ENCODE assay signal across 8 cellular contexts in genomic region chr9:70405808-70406445, GRCh38. TPM values are rescaled to one million over a fixed set of nuclear protein-coding genes. Genes with fewer than 3 reads are reported as not detected.
DNase-seq lines count a peak whose midpoint lies in the region; ATAC-seq and TF ChIP-seq lines count a peak whose summit lies in the region.

No MANE protein-coding gene starts in this region.

- CTCF ChIA-PET in WTC11 (lab: Charles Lee), result interaction anchor here (0.5 to 1.3 kb wide), 4 partner anchors 36 to 293 kb away, joined by 3 to 4 read pairs (median 4); no protein-coding TSS in a partner anchor

- H2AFZ ChIP-seq in mesenchymal stem cell (ENCODE audit: low read depth, low read length), result no peak overlapping the region

- no peak overlapping the region for H2BK15ac ChIP-seq in mesenchymal stem cell (ENCODE audit: low read depth, poor library complexity, severe bottlenecking)

- no peak overlapping the region for H3K18ac ChIP-seq in mesenchymal stem cell (ENCODE audit: low read depth in 1 of 2, low read length in 2 of 2)

- H3K4me3 Mint-ChIP-seq in CD4-positive, CD25-positive, alpha-beta regulatory T cell, result peak overlapping the region; percentile 23 to 94 (median 74)
- no peak overlapping the region for H3K4me3 Mint-ChIP-seq in WTC11

- no peak for DNase-seq in CD4-positive, CD25-positive, alpha-beta regulatory T cell
- DNase-seq in WTC11 (ENCODE audit: low spot score) (no peak), mesenchymal stem cell (peak; percentile 19), SK-N-DZ (ENCODE audit: low spot score) (no peak), Ammon's horn (ENCODE audit: low spot score) (no peak)
- DNase-seq in activated CD8-positive, alpha-beta memory T cell treated with anti-CD3 and anti-CD28 coated beads for 24 hours, result no peak

- H3K27me3 Mint-ChIP-seq in CD4-positive, CD25-positive, alpha-beta regulatory T cell, result no peaks in the 10 kb centered on the region
- peaks cover 11% of the 10 kb centered on the region for H3K27me3 Mint-ChIP-seq in WTC11 (ENCODE audit: low read depth)

- peaks cover 2% of the 10 kb centered on the region for H3K36me3 ChIP-seq in CD4-positive, CD25-positive, alpha-beta regulatory T cell (ENCODE audit: control insufficient read depth, insufficient read depth, low read length)
- peaks cover 0 to 5% of the 10 kb centered on the region in 2 experiments for H3K36me3 ChIP-seq in mesenchymal stem cell (ENCODE audit: control insufficient read depth in 1 of 2, insufficient read depth in 2 of 2, low read depth in 1 of 2, low read length in 2 of 2)

- H3K4me3 ChIP-seq in CD4-positive, CD25-positive, alpha-beta regulatory T cell (ENCODE audit: low read depth, low read length), result peak overlapping the region; percentile 38
- H3K4me3 ChIP-seq in mesenchymal stem cell (ENCODE audit: insufficient read depth in 1 of 2, low read depth in 1 of 2, low read length in 2 of 2), result peak overlapping the region in 1 of 2 experiments; percentile 37

- no peak for TF ChIP-seq CTCF in WTC11 (IDR thresholded peaks at IDR 0.05)

- H3K4me1 ChIP-seq in CD4-positive, CD25-positive, alpha-beta regulatory T cell (ENCODE audit: control insufficient read depth, insufficient read depth, low read length, poor library complexity, severe bottlenecking), result peaks cover 50% of the 10 kb centered on the region
- peaks cover 3% of the 10 kb centered on the region for H3K4me1 ChIP-seq in mesenchymal stem cell (ENCODE audit: control insufficient read depth, insufficient read depth, low read depth, low read length)

- H3K79me1 ChIP-seq in mesenchymal stem cell (replicated peaks; ENCODE audit: low read length, poor library complexity, severe bottlenecking), result peaks cover 4% of the 10 kb centered on the region

- H3K9me3 Mint-ChIP-seq in CD4-positive, CD25-positive, alpha-beta regulatory T cell, result no peaks in the 10 kb centered on the region
- H3K9me3 Mint-ChIP-seq in WTC11, result no peaks in the 10 kb centered on the region

- H3K9ac ChIP-seq in mesenchymal stem cell (ENCODE audit: low read length), result peak overlapping the region; percentile 59

- no peak overlapping the region for H4K8ac ChIP-seq in mesenchymal stem cell (ENCODE audit: low read length)

- H3K14ac ChIP-seq in mesenchymal stem cell (ENCODE audit: low read length in 2 of 2), result no peak overlapping the region

- peaks cover 24 to 85% (median 70%) of the 10 kb centered on the region in 4 donors for H3K4me1 Mint-ChIP-seq in CD4-positive, CD25-positive, alpha-beta regulatory T cell
- H3K4me1 Mint-ChIP-seq in WTC11, result peaks cover 30% of the 10 kb centered on the region

- H3K9me3 ChIP-seq in CD4-positive, CD25-positive, alpha-beta regulatory T cell (ENCODE audit: control insufficient read depth in 2 of 2, low read length in 2 of 2), result no peaks in the 10 kb centered on the region
- H3K9me3 ChIP-seq in mesenchymal stem cell (ENCODE audit: control insufficient read depth, low read length), result no peaks in the 10 kb centered on the region

- 82% methylated on average over 3 of the region's 3 CpGs for WGBS in mesenchymal stem cell

- H2BK12ac ChIP-seq in mesenchymal stem cell (ENCODE audit: low read length in 2 of 2), result peak overlapping the region in 1 of 2 experiments; percentile 4

- no peaks in the 10 kb centered on the region for H3K27me3 ChIP-seq in CD4-positive, CD25-positive, alpha-beta regulatory T cell (ENCODE audit: control insufficient read depth, insufficient read depth, low read length)
- H3K27me3 ChIP-seq in mesenchymal stem cell (ENCODE audit: control insufficient read depth in 1 of 2, insufficient read depth in 1 of 2, low read length in 2 of 2), result no peaks in the 10 kb centered on the region

- H2AK5ac ChIP-seq in mesenchymal stem cell (ENCODE audit: low read length, severe bottlenecking), result no peak overlapping the region

- H2BK120ac ChIP-seq in mesenchymal stem cell (ENCODE audit: low read depth, low read length), result no peak overlapping the region

- POLR2A ChIA-PET in WTC11 (lab: Charles Lee), result interaction anchor here (0.6 kb wide), 1 partner anchor 176 kb away, joined by 4 read pairs; no protein-coding TSS in a partner anchor

- no peak overlapping the region for H2BK5ac ChIP-seq in mesenchymal stem cell (ENCODE audit: low read depth, low read length, poor library complexity, severe bottlenecking)

- H3K27ac ChIP-seq in CD4-positive, CD25-positive, alpha-beta regulatory T cell (ENCODE audit: insufficient read depth, low read length, poor library complexity, severe bottlenecking), result peak overlapping the region; percentile 58
- H3K27ac ChIP-seq in mesenchymal stem cell (ENCODE audit: low read length, poor library complexity, severe bottlenecking), result no peak overlapping the region

- no peak for ATAC-seq in CD4-positive, CD25-positive, alpha-beta regulatory T cell (ENCODE audit: low read depth in 2 of 2)
- ATAC-seq in GM21576 (IDR thresholded peaks at IDR 0.05; ENCODE audit: unreplicated experiment) (peak; percentile 21), WTC11 (peak; percentile 21), GM21529 (IDR thresholded peaks at IDR 0.05; ENCODE audit: unreplicated experiment) (no peak)

- no peak overlapping the region for H3K4ac ChIP-seq in mesenchymal stem cell (ENCODE audit: low read depth in 1 of 2, low read length in 2 of 2)

- H3K23ac ChIP-seq in mesenchymal stem cell (ENCODE audit: low read length in 2 of 2), result no peak overlapping the region

- H3K4me2 ChIP-seq in mesenchymal stem cell (ENCODE audit: low read length, poor library complexity, severe bottlenecking), result no peak overlapping the region

- H3K36me3 Mint-ChIP-seq in CD4-positive, CD25-positive, alpha-beta regulatory T cell, result no peaks in the 10 kb centered on the region
- H3K36me3 Mint-ChIP-seq in WTC11, result no peaks in the 10 kb centered on the region

- H4K91ac ChIP-seq in mesenchymal stem cell (ENCODE audit: low read length), result no peak overlapping the region

- peak overlapping the region; percentile 70 to 95 (median 71) for H3K27ac Mint-ChIP-seq in CD4-positive, CD25-positive, alpha-beta regulatory T cell
- no peak overlapping the region; the same call in 1 of the 2 replicates for H3K27ac Mint-ChIP-seq in WTC11

TF ChIP-seq in WTC11, 78 proteins besides CTCF, POLR2A, EP300 and RAD21 (continues in another document):
- TF ChIP-seq, protein P1, sequence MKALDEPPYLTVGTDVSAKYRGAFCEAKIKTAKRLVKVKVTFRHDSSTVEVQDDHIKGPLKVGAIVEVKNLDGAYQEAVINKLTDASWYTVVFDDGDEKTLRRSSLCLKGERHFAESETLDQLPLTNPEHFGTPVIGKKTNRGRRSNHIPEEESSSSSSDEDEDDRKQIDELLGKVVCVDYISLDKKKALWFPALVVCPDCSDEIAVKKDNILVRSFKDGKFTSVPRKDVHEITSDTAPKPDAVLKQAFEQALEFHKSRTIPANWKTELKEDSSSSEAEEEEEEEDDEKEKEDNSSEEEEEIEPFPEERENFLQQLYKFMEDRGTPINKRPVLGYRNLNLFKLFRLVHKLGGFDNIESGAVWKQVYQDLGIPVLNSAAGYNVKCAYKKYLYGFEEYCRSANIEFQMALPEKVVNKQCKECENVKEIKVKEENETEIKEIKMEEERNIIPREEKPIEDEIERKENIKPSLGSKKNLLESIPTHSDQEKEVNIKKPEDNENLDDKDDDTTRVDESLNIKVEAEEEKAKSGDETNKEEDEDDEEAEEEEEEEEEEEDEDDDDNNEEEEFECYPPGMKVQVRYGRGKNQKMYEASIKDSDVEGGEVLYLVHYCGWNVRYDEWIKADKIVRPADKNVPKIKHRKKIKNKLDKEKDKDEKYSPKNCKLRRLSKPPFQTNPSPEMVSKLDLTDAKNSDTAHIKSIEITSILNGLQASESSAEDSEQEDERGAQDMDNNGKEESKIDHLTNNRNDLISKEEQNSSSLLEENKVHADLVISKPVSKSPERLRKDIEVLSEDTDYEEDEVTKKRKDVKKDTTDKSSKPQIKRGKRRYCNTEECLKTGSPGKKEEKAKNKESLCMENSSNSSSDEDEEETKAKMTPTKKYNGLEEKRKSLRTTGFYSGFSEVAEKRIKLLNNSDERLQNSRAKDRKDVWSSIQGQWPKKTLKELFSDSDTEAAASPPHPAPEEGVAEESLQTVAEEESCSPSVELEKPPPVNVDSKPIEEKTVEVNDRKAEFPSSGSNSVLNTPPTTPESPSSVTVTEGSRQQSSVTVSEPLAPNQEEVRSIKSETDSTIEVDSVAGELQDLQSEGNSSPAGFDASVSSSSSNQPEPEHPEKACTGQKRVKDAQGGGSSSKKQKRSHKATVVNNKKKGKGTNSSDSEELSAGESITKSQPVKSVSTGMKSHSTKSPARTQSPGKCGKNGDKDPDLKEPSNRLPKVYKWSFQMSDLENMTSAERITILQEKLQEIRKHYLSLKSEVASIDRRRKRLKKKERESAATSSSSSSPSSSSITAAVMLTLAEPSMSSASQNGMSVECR (CRISPR knock-in tag; IDR thresholded peaks at IDR 0.05; ENCODE audit: borderline replicate concordance), result no peak
- TF ChIP-seq ZNF317 (CRISPR knock-in tag; IDR thresholded peaks at IDR 0.05; ENCODE audit: borderline replicate concordance, low read depth) (no peak), E2F4 (CRISPR knock-in tag; IDR thresholded peaks at IDR 0.05; ENCODE audit: borderline replicate concordance, low read depth) (no peak), GABPB1 (CRISPR knock-in tag; IDR thresholded peaks at IDR 0.05) (no peak)

RNA-seq across cellular contexts. Expression of gene KLF9, which starts 8.5 kb away (rescaled TPM):
- total RNA-seq in CD4-positive, CD25-positive, alpha-beta regulatory T cell, result 86.7 TPM
- 1 to 10 TPM; 1.4 to 3.7 (median 3.0) TPM for polyA plus RNA-seq in CD4-positive, CD25-positive, alpha-beta regulatory T cell
- total RNA-seq in WTC11 (2021), result 0.78 to 1.0 TPM (median 0.82 TPM) in 3 replicates
- 31.5 TPM for polyA plus RNA-seq in mesenchymal stem cell (2013, experiment 1 of 2)
- 32.5 TPM for polyA plus RNA-seq in mesenchymal stem cell (2013, experiment 2 of 2)
- polyA plus RNA-seq in SK-N-DZ (2014; cell fraction: cytosol; rRNA removed), result 4.2 and 4.3 TPM in 2 replicates
- polyA plus RNA-seq in SK-N-DZ (2014; cell fraction: nucleus; rRNA removed), result 1.3 and 3.6 TPM in 2 replicates

Comparison
In these comparisons a context has a peak if more than half of its experiments do, and no peak if none do; other contexts are left out.
1. ATAC-seq: peak in GM21576 (single experiment) and WTC11 (single experiment); none in CD4-positive, CD25-positive, alpha-beta regulatory T cell (0 of 2) and GM21529 (single experiment).
2. RNA of gene KLF9, which starts 8.5 kb away (total RNA-seq): 86.7 TPM in CD4-positive, CD25-positive, alpha-beta regulatory T cell (single experiment); 0.78 to 1.0 TPM in WTC11; every median in the first group is over 10 times any median in the second.